In genomic region chr4:78268607-78269006, GRCh38 we compare ENCODE assay signal across 33 cellular contexts.
"Had no signal": no experiment of that assay in that cellular context is flagged by ENCODE, and none has a peak within 500 bp of the region (broad histone marks: within the 10 kb centered on the region; RNA-seq: fewer than 3 reads in every experiment).

No MANE protein-coding gene starts in this region.

- H3K27ac ChIP-seq: brain microvascular endothelial cell, Peyer's patch, VCaP had no signal

- H3K4me3 ChIP-seq: Peyer's patch had no signal

- H3K9me3 Mint-ChIP-seq: activated CD4-positive, alpha-beta memory T cell treated with anti-CD3 and anti-CD28 coated beads, Interleukin-2, amount 10 ng/mL, durations not matched to agents 7 days and 5 days; activated naive CD4-positive, alpha-beta T cell treated with anti-CD3 and anti-CD28 coated beads, Interleukin-2, amount 10 ng/mL, durations not matched to agents 7 days and 5 days; activated naive CD8-positive, alpha-beta T cell treated with anti-CD3 and anti-CD28 coated beads, Interleukin-2, amount 50 U/mL, for 24 hours had no signal

- H3K4me1 ChIP-seq: Peyer's patch had no signal

- H3K9me3 ChIP-seq: Peyer's patch had no signal

- H3K27me3 Mint-ChIP-seq: activated CD4-positive, alpha-beta memory T cell treated with anti-CD3 and anti-CD28 coated beads, Interleukin-2, amount 10 ng/mL, durations not matched to agents 7 days and 5 days; activated CD8-positive, alpha-beta memory T cell treated with anti-CD3 and anti-CD28 coated beads, Interleukin-2, amount 10 ng/mL, durations not matched to agents 7 days and 5 days; activated naive CD4-positive, alpha-beta T cell treated with anti-CD3 and anti-CD28 coated beads, Interleukin-2, amount 10 ng/mL, durations not matched to agents 7 days and 5 days; activated naive CD8-positive, alpha-beta T cell treated with anti-CD3 and anti-CD28 coated beads, Interleukin-2, amount 50 U/mL, for 24 hours had no signal

- ATAC-seq: activated CD8-positive, alpha-beta memory T cell treated with anti-CD3 and anti-CD28 coated beads, Interleukin-2, amount 10 ng/mL, durations not matched to agents 7 days and 5 days; activated naive CD8-positive, alpha-beta T cell treated with anti-CD3 and anti-CD28 coated beads, Interleukin-2, amount 50 U/mL, for 24 hours; PC-3 had no signal

- H3K36me3 ChIP-seq: brain microvascular endothelial cell, Peyer's patch had no signal

- H3K4me3 Mint-ChIP-seq: activated CD4-positive, alpha-beta memory T cell treated with anti-CD3 and anti-CD28 coated beads, Interleukin-2, amount 10 ng/mL, durations not matched to agents 7 days and 5 days; activated CD8-positive, alpha-beta memory T cell treated with anti-CD3 and anti-CD28 coated beads, Interleukin-2, amount 10 ng/mL, durations not matched to agents 7 days and 5 days; activated naive CD4-positive, alpha-beta T cell treated with anti-CD3 and anti-CD28 coated beads, Interleukin-2, amount 10 ng/mL, durations not matched to agents 7 days and 5 days; activated naive CD8-positive, alpha-beta T cell; activated naive CD8-positive, alpha-beta T cell treated with anti-CD3 and anti-CD28 coated beads, Interleukin-2, amount 50 U/mL, for 24 hours had no signal

- H3K4me1 Mint-ChIP-seq: activated CD4-positive, alpha-beta memory T cell treated with anti-CD3 and anti-CD28 coated beads, Interleukin-2, amount 10 ng/mL, durations not matched to agents 7 days and 5 days; activated CD8-positive, alpha-beta memory T cell treated with anti-CD3 and anti-CD28 coated beads, Interleukin-2, amount 10 ng/mL, durations not matched to agents 7 days and 5 days; activated naive CD4-positive, alpha-beta T cell treated with anti-CD3 and anti-CD28 coated beads, Interleukin-2, amount 10 ng/mL, durations not matched to agents 7 days and 5 days; activated naive CD8-positive, alpha-beta T cell treated with anti-CD3 and anti-CD28 coated beads, Interleukin-2, amount 50 U/mL, for 24 hours had no signal

- H3K27me3 ChIP-seq: brain microvascular endothelial cell, Peyer's patch had no signal

- H3K36me3 Mint-ChIP-seq: activated CD8-positive, alpha-beta memory T cell treated with anti-CD3 and anti-CD28 coated beads, Interleukin-2, amount 10 ng/mL, durations not matched to agents 7 days and 5 days; activated naive CD4-positive, alpha-beta T cell treated with anti-CD3 and anti-CD28 coated beads, Interleukin-2, amount 10 ng/mL, durations not matched to agents 7 days and 5 days; activated naive CD8-positive, alpha-beta T cell had no signal

- H3K27ac Mint-ChIP-seq: activated CD4-positive, alpha-beta memory T cell treated with anti-CD3 and anti-CD28 coated beads, Interleukin-2, amount 10 ng/mL, durations not matched to agents 7 days and 5 days; activated CD8-positive, alpha-beta memory T cell treated with anti-CD3 and anti-CD28 coated beads, Interleukin-2, amount 10 ng/mL, durations not matched to agents 7 days and 5 days; activated naive CD4-positive, alpha-beta T cell treated with anti-CD3 and anti-CD28 coated beads, Interleukin-2, amount 10 ng/mL, durations not matched to agents 7 days and 5 days; activated naive CD8-positive, alpha-beta T cell; activated naive CD8-positive, alpha-beta T cell treated with anti-CD3 and anti-CD28 coated beads, Interleukin-2, amount 50 U/mL, for 24 hours had no signal

- DNase-seq: activated CD4-positive, alpha-beta memory T cell treated with anti-CD3 and anti-CD28 coated beads, Interleukin-2, amount 10 ng/mL, durations not matched to agents 7 days and 5 days; activated CD4-positive, alpha-beta T cell treated with anti-CD3 and anti-CD28 coated beads for 1 hour; activated CD4-positive, alpha-beta T cell treated with anti-CD3 and anti-CD28 coated beads for 48 hours; activated CD4-positive, CD25-positive, alpha-beta regulatory T cell; activated CD8-positive, alpha-beta memory T cell treated with anti-CD3 and anti-CD28 coated beads for 24 hours; activated CD8-positive, alpha-beta memory T cell treated with anti-CD3 and anti-CD28 coated beads, Interleukin-2, amount 10 ng/mL, durations not matched to agents 7 days and 5 days; activated CD8-positive, alpha-beta memory T cell treated with anti-CD3 and anti-CD28 coated beads, Interleukin-2, amount 50 U/mL, for 48 hours; activated effector memory CD4-positive, alpha-beta T cell treated with Interleukin-2 at 50 U/mL for 16 hours; activated naive CD4-positive, alpha-beta T cell treated with anti-CD3 and anti-CD28 coated beads, Interleukin-2, amount 10 ng/mL, durations not matched to agents 7 days and 5 days; activated naive CD8-positive, alpha-beta T cell treated with anti-CD3 and anti-CD28 coated beads, Interleukin-2, amount 50 U/mL, for 24 hours; activated T-cell treated with anti-CD3 and anti-CD28 coated beads, Interleukin-2, amount 50 U/mL, for 48 hours; aorta; brain microvascular endothelial cell; NCI-H1092 treated with DMSO at 0.1 percent for 48 hours; NCI-H1417; NCI-H146; NCI-H187; NCI-H2029 treated with DMSO at 0.1 percent for 48 hours; NCI-H2107; NCI-H2171; NCI-H510A; NCI-H526; NCI-H748 treated with DMSO at 0.1 percent for 48 hours; NK-92 treated with Interleukin-12 subunit alpha and Interleukin-12 subunit beta, amount 100 ng/mL, for 24 hours; PC-3; Peyer's patch; RPMI8226; SW 1271; T-helper 1 cell; T-helper 2 cell; T-helper 9 cell had no signal
